Comparison of ENCODE assay signal across 15 cellular contexts in genomic region chr4:117400039-117400835, GRCh38.
DNase-seq lines count a peak whose midpoint lies in the region; FAIRE-seq and TF ChIP-seq lines count a peak whose summit lies in the region.
"Had no signal": no experiment of that assay in that cellular context is flagged by ENCODE, and none has a peak within 500 bp of the region (broad histone marks: within the 10 kb centered on the region; RNA-seq: fewer than 3 reads in every experiment).

No MANE protein-coding gene starts in this region.

- no peaks in the 10 kb centered on the region for H3K79me2 ChIP-seq in GM23248 (ENCODE audit: insufficient read depth)

- H3K4me3 ChIP-seq in GM23248 = no peak overlapping the region
- H3K4me3 ChIP-seq in fibroblast of mammary gland (ENCODE audit: control insufficient read depth, low read depth, low read length) = no peak overlapping the region
- H3K4me3 ChIP-seq: colonic mucosa, prostate gland, thyroid gland had no signal

- peak; percentile 7 for DNase-seq in GM23248
- peak; percentile 43 for DNase-seq in RWPE1 (ENCODE audit: low spot score)
- DNase-seq in fibroblast of mammary gland (ENCODE audit: low read depth) = peak; percentile 39
- peak; percentile 98 for DNase-seq in renal cortical epithelial cell (ENCODE audit: low read depth)
- no peak for DNase-seq in GM13977 (ENCODE audit: low spot score)
- no peak for DNase-seq in NCI-H2029 (lab: John Stamatoyannopoulos, UW)
- no peak for DNase-seq in stimulated activated naive CD4-positive, alpha-beta T cell treated with Interleukin-2 at 50 U/mL for 16 hours (lab: John Stamatoyannopoulos, UW)
- no peak for DNase-seq in GM19239 (ENCODE audit: insufficient read length, low spot score)
- DNase-seq: activated T-cell treated with anti-CD3 and anti-CD28 coated beads, Interleukin-2, amount 50 U/mL, for 48 hours; colonic mucosa; immature natural killer cell; NCI-H1105 treated with DMSO at 0.1 percent for 48 hours; thyroid gland had no signal

- in situ Hi-C loops in GM23248 (cut with MboI) = no loop called here
- in situ Hi-C loops in GM13977 (cut with MboI; ENCODE audit: low pct_unique_long_range_greater_than_20kb, low sequenced_read_pairs, unreplicated experiment) = no loop called here

- TF ChIP-seq CTCF in RWPE1 (conservative IDR thresholded peaks at IDR 0.05; ENCODE audit: low read depth) (no peak), fibroblast of mammary gland (conservative IDR thresholded peaks at IDR 0.05; ENCODE audit: control insufficient read depth, insufficient read depth, low read depth, low read length) (no peak), GM13977 (IDR thresholded peaks at IDR 0.05; ENCODE audit: extremely low read depth, insufficient read depth, missing control alignments) (no peak)

- no peaks in the 10 kb centered on the region for H3K4me1 ChIP-seq in GM23248 (ENCODE audit: insufficient read depth)
- H3K4me1 ChIP-seq: colonic mucosa, prostate gland, thyroid gland had no signal

- H3K9ac ChIP-seq in GM23248 = no peak overlapping the region

- no peaks in the 10 kb centered on the region for H3K9me2 ChIP-seq in GM23248 (ENCODE audit: insufficient read depth)

- POLR2A ChIA-PET in RWPE1 (lab: Yijun Ruan, JAX; ENCODE audit: low non-redundant PET) = no interaction called here

- H3F3A ChIP-seq in GM23248 (ENCODE audit: insufficient read depth) = no peaks in the 10 kb centered on the region

- H3K4me2 ChIP-seq in GM23248 (ENCODE audit: unreplicated experiment) = no peak overlapping the region

- H4K20me1 ChIP-seq in GM23248 (ENCODE audit: insufficient read depth) = no peaks in the 10 kb centered on the region

- CTCF ChIA-PET in RWPE1 (lab: Yijun Ruan, JAX) = no interaction called here

- H3K27ac ChIP-seq in GM23248 (no peak overlapping the region), RWPE1 (no peak overlapping the region)
- H3K27ac ChIP-seq: colonic mucosa, prostate gland, thyroid gland, VCaP had no signal

- H3K36me3 ChIP-seq in GM23248 (ENCODE audit: low read depth) = no peaks in the 10 kb centered on the region
- H3K36me3 ChIP-seq: colonic mucosa, prostate gland, thyroid gland had no signal

- H3K27me3 ChIP-seq in GM23248 (replicated peaks; ENCODE audit: insufficient read depth) = no peaks in the 10 kb centered on the region
- H3K27me3 ChIP-seq: colonic mucosa, thyroid gland had no signal

- no peak for FAIRE-seq in GM19239 (lab: Jason Lieb, UNC)

- H2AFZ ChIP-seq in GM23248 = no peak overlapping the region

- H3K9me3 ChIP-seq in GM23248 (ENCODE audit: low read depth) = no peaks in the 10 kb centered on the region
- H3K9me3 ChIP-seq: colonic mucosa, prostate gland, thyroid gland had no signal

Comparison
In these comparisons a context has a peak if more than half of its experiments do, and no peak if none do; other contexts are left out.
1. DNase-seq: peak in GM23248 (single experiment), RWPE1 (single experiment), fibroblast of mammary gland (single experiment) and renal cortical epithelial cell (single experiment); none in GM13977 (single experiment), NCI-H2029 (single experiment), stimulated activated naive CD4-positive, alpha-beta T cell treated with Interleukin-2 at 50 U/mL for 16 hours (single experiment) and GM19239 (single experiment).